ENCODE assay signal across 8 cellular contexts in the genomic region with DNA sequence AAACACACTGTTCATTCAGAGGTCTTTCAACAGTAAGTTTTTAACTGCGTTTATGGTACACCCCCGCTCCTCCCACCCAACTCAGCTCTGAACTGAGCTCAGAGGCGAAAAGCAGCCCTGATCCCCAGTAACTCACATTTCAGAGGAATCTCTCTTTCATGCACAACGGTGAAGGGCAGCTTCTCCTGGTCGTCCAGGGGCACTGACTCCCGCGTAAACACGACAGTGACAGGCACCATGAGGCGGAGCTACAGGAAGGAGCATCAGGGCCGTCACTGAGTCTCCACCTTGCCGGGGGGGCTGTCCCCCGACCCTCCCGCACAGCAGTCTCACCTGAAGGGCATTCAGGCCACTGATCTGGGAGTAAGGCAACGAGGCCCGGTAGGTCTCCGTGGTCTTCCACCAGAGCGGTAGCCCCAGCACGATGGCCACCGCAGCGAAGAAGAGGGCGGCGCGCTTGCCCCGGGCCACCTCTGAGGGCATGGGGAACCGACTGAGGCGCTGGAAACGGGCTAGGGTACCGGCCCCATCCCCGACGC. TPM values are rescaled to one million over a fixed set of nuclear protein-coding genes. Genes with fewer than 3 reads are reported as not detected.
DNase-seq lines count a peak whose midpoint lies in the region; ATAC-seq and TF ChIP-seq lines count a peak whose summit lies in the region.

No MANE protein-coding gene starts in this region.

- peak overlapping the region; percentile 87 for H3K27ac Mint-ChIP-seq in glutamatergic neuron (ENCODE audit: unreplicated experiment)

- H3K36me3 Mint-ChIP-seq in glutamatergic neuron (ENCODE audit: unreplicated experiment), result no peaks in the 10 kb centered on the region

- H3K79me2 ChIP-seq in OCI-LY3 (ENCODE audit: low read length), result peaks cover 25% of the 10 kb centered on the region

- no peak for TF ChIP-seq POLR2A in prostate gland (IDR thresholded peaks at IDR 0.05)

- H3K27me3 Mint-ChIP-seq in glutamatergic neuron (ENCODE audit: unreplicated experiment), result peaks cover 2% of the 10 kb centered on the region

- 2% methylated on average over 23 of the region's 30 CpGs for WGBS in prostate gland

- H3K4me2 ChIP-seq in OCI-LY3 (ENCODE audit: low read length), result peak overlapping the region; percentile 89

- H3K4me3 ChIP-seq in cardiac muscle cell, result peak overlapping the region; percentile 92
- H3K4me3 ChIP-seq in OCI-LY3 (ENCODE audit: low read length), result peak overlapping the region; percentile 78
- H3K4me3 ChIP-seq in prostate gland, result peak overlapping the region; percentile 85 to 97

- H3K27ac ChIP-seq in cardiac muscle cell (peak overlapping the region; percentile 42), OCI-LY3 (ENCODE audit: low read length) (peak overlapping the region; percentile 28), prostate gland (peak overlapping the region; percentile 76 to 83)

- peaks cover 7% of the 10 kb centered on the region for H3K9me3 Mint-ChIP-seq in glutamatergic neuron (ENCODE audit: unreplicated experiment)

- peaks cover 8% of the 10 kb centered on the region for H3K4me1 Mint-ChIP-seq in glutamatergic neuron (ENCODE audit: low read depth, unreplicated experiment)

- peak overlapping the region; percentile 15; the same call in 1 of the 2 replicates for H2AFZ ChIP-seq in OCI-LY3 (ENCODE audit: low read depth, low read length)

- H3K4me1 ChIP-seq in cardiac muscle cell (ENCODE audit: low read depth), result peaks cover 20% of the 10 kb centered on the region
- H3K4me1 ChIP-seq in OCI-LY3 (ENCODE audit: low read length), result peaks cover 38% of the 10 kb centered on the region
- peaks cover 6% of the 10 kb centered on the region for H3K4me1 ChIP-seq in prostate gland (replicated peaks)

- H3K36me3 ChIP-seq in cardiac muscle cell (no peaks in the 10 kb centered on the region), OCI-LY3 (replicated peaks; ENCODE audit: low read depth, low read length) (peaks cover 39% of the 10 kb centered on the region), prostate gland (no peaks in the 10 kb centered on the region)

- H3K9ac ChIP-seq in OCI-LY3 (ENCODE audit: low read length), result peak overlapping the region; percentile 67

- DNase-seq in cardiac muscle cell (ENCODE audit: low read depth in 1 of 2, low spot score in 1 of 2) (peak in 1 of 2 donors; percentile 44), cardiac septum (ENCODE audit: low spot score) (no peak), glutamatergic neuron (peak; percentile 36), prostate gland (ENCODE audit: low spot score) (peak; percentile 55), HPDE6-E6E7 (ENCODE audit: extremely low spot score) (no peak)
- DNase-seq in activated naive CD4-positive, alpha-beta T cell treated with Interleukin-2 at 50 U/mL for 16 hours, result peak; percentile 58

- H3K9me3 ChIP-seq in cardiac muscle cell (ENCODE audit: low read depth) (no peaks in the 10 kb centered on the region), OCI-LY3 (ENCODE audit: insufficient read depth, low read length) (no peaks in the 10 kb centered on the region), prostate gland (no peaks in the 10 kb centered on the region)

- H3K4me3 Mint-ChIP-seq in glutamatergic neuron (ENCODE audit: unreplicated experiment), result peak overlapping the region; percentile 99

- intact Hi-C loops in cardiac septum (cut with DNase I) (loop anchor here (2.0 kb wide), 1 partner anchor 18 kb away; the partner anchor contains the start of gene UNC119), prostate gland (cut with DNase I) (no loop called here)

- H4K20me1 ChIP-seq in OCI-LY3 (ENCODE audit: insufficient read depth, low read length), result peaks cover 5% of the 10 kb centered on the region

- no peak for TF ChIP-seq CTCF in cardiac muscle cell (IDR thresholded peaks at IDR 0.05; ENCODE audit: low read depth, low read length)
- no peak for TF ChIP-seq CTCF in OCI-LY3 (IDR thresholded peaks at IDR 0.05; ENCODE audit: low read depth, low read length)
- TF ChIP-seq CTCF in glutamatergic neuron (IDR thresholded peaks at IDR 0.05; ENCODE audit: partially characterized antibody, unreplicated experiment), result no peak
- TF ChIP-seq CTCF in prostate gland (IDR thresholded peaks at IDR 0.05), result no peak

- peak; percentile 34 for ATAC-seq in HG03108 (IDR thresholded peaks at IDR 0.05; ENCODE audit: unreplicated experiment)

- no peaks in the 10 kb centered on the region for H3K27me3 ChIP-seq in cardiac muscle cell
- H3K27me3 ChIP-seq in OCI-LY3 (ENCODE audit: low read depth, low read length), result no peaks in the 10 kb centered on the region
- no peaks in the 10 kb centered on the region for H3K27me3 ChIP-seq in prostate gland (replicated peaks; ENCODE audit: insufficient read depth)

RNA-seq across cellular contexts. Expression of gene PIGS, which starts 0.5 kb away (rescaled TPM):
- total RNA-seq in cardiac muscle cell (107 and 114 TPM in 2 replicates), cardiac septum (51.5 TPM), glutamatergic neuron (ENCODE audit: unreplicated experiment) (63.1 TPM), prostate gland (100 to 1,000 TPM in 1 of 2 donors, 10 to 100 TPM in 1; 68.7 to 131 TPM)
- 121 and 122 TPM in 2 replicates for polyA plus RNA-seq in cardiac muscle cell

RNA-seq across cellular contexts. Expression of gene ALDOC, which starts 5.9 kb away (rescaled TPM):
- total RNA-seq in cardiac muscle cell (183 and 334 TPM in 2 replicates), cardiac septum (326 TPM), glutamatergic neuron (ENCODE audit: unreplicated experiment) (50.9 TPM), prostate gland (10 to 100 TPM; 49.5 to 55.0 TPM)
- 112 and 177 TPM in 2 replicates for polyA plus RNA-seq in cardiac muscle cell

RNA-seq across cellular contexts. Expression of gene UNC119, which starts 18.4 kb away (rescaled TPM):
- total RNA-seq in cardiac muscle cell (124 and 125 TPM in 2 replicates), cardiac septum (16.0 TPM), glutamatergic neuron (ENCODE audit: unreplicated experiment) (57.2 TPM), prostate gland (100 to 1,000 TPM in 1 of 2 donors, 10 to 100 TPM in 1; 51.1 to 154 TPM)
- 73.3 and 101 TPM in 2 replicates for polyA plus RNA-seq in cardiac muscle cell

RNA-seq across cellular contexts. Expression of gene SPAG5, which starts 28.0 kb away (rescaled TPM):
- total RNA-seq in cardiac muscle cell, result 9.8 and 52.7 TPM in 2 replicates
- 27.0 and 84.6 TPM in 2 replicates for polyA plus RNA-seq in cardiac muscle cell
- total RNA-seq in cardiac septum, result 0.78 TPM
- total RNA-seq in glutamatergic neuron (ENCODE audit: unreplicated experiment), result 31.5 TPM
- total RNA-seq in prostate gland, result 10 to 100 TPM in 1 of 2 donors, 1 to 10 TPM in 1; 4.6 to 17.3 TPM

RNA-seq across cellular contexts. Expression of gene RSKR, which starts 43.2 kb away (rescaled TPM):
- total RNA-seq in cardiac muscle cell (7.3 and 16.2 TPM in 2 replicates), cardiac septum (6.8 TPM), glutamatergic neuron (ENCODE audit: unreplicated experiment) (44.5 TPM), prostate gland (10 to 100 TPM in 1 of 2 donors, 1 to 10 TPM in 1; 5.0 to 32.1 TPM)
- polyA plus RNA-seq in cardiac muscle cell, result 2.8 and 3.5 TPM in 2 replicates

Comparison
In these comparisons a context has a peak if more than half of its experiments do, and no peak if none do; other contexts are left out.
1. DNase-seq: peak in activated naive CD4-positive, alpha-beta T cell treated with Interleukin-2 at 50 U/mL for 16 hours (single experiment), glutamatergic neuron (single experiment) and prostate gland (single experiment); none in cardiac septum (single experiment) and HPDE6-E6E7 (single experiment).
2. H3K27ac ChIP-seq: peak in every context shown above with its lines; median percentile 80 in prostate gland; 42 in cardiac muscle cell; 28 in OCI-LY3.
3. Peak in every context shown above with its lines, with median percentiles within 50 percentile points of each other: H3K4me3 ChIP-seq.